8 cellular contexts compared by ENCODE assay signal in genomic region chr4:119629142-119629471, GRCh38. TPM values are rescaled to one million over a fixed set of nuclear protein-coding genes. Genes with fewer than 3 reads are reported as not detected.
DNase-seq lines count a peak whose midpoint lies in the region; ATAC-seq and TF ChIP-seq lines count a peak whose summit lies in the region.

No MANE protein-coding gene starts in this region.

- no peak for DNase-seq in AG09309 (ENCODE audit: low read depth)
- DNase-seq in breast epithelium (ENCODE audit: low spot score in 2 of 2): no peak
- no peak for DNase-seq in mesendoderm
- no peak for DNase-seq in NAMALWA (ENCODE audit: low spot score)
- no peak for DNase-seq in NCI-H1417 treated with DMSO at 0.1 percent for 48 hours (lab: John Stamatoyannopoulos, UW)
- DNase-seq in NCI-H2196 (lab: John Stamatoyannopoulos, UW; ENCODE audit: unreplicated experiment): no peak

- H3K9ac ChIP-seq in mesendoderm (ENCODE audit: low read length): peak overlapping the region; percentile 67

- no peak overlapping the region for H4K5ac ChIP-seq in mesendoderm (ENCODE audit: low read length)

- H3K27ac ChIP-seq in breast epithelium (peak overlapping the region; percentile 75 to 93), mesendoderm (ENCODE audit: low read depth, low read length) (no peak overlapping the region)

- H2BK15ac ChIP-seq in mesendoderm (replicated peaks; ENCODE audit: low read depth): no peak overlapping the region

- TF ChIP-seq POLR2A in breast epithelium (IDR thresholded peaks at IDR 0.05): no peak

- ATAC-seq in GM19438 (IDR thresholded peaks at IDR 0.05; ENCODE audit: low read depth, unreplicated experiment): peak; percentile 23
- peak; percentile 30 for ATAC-seq in HG03460 (IDR thresholded peaks at IDR 0.05; ENCODE audit: unreplicated experiment)

- H3K27me3 ChIP-seq in breast epithelium (no peaks in the 10 kb centered on the region), mesendoderm (ENCODE audit: insufficient read depth, low read length, poor library complexity) (no peaks in the 10 kb centered on the region)

- no peak for TF ChIP-seq CTCF in AG09309 (IDR thresholded peaks at IDR 0.05; ENCODE audit: control insufficient read depth, insufficient read depth, low read depth, low read length, missing control alignments)
- TF ChIP-seq CTCF in breast epithelium (IDR thresholded peaks at IDR 0.05): peak in 1 of 3 donors; percentile 3

- no peak overlapping the region for H3K23ac ChIP-seq in mesendoderm (ENCODE audit: low read length)

- H3K56ac ChIP-seq in mesendoderm (ENCODE audit: low read length): peak overlapping the region; percentile 91

- no peaks in the 10 kb centered on the region for H3K79me1 ChIP-seq in mesendoderm (ENCODE audit: low read length)

- no peak overlapping the region for H4K8ac ChIP-seq in mesendoderm (ENCODE audit: low read depth, low read length)

- no peak overlapping the region for H3K4ac ChIP-seq in mesendoderm (ENCODE audit: low read depth, low read length)

- H2AK5ac ChIP-seq in mesendoderm (ENCODE audit: low read length): no peak overlapping the region

- H3K79me2 ChIP-seq in mesendoderm (ENCODE audit: control insufficient read depth, insufficient read depth, low read length): peaks cover 2% of the 10 kb centered on the region

- no peak overlapping the region for H3K18ac ChIP-seq in mesendoderm (ENCODE audit: low read length)

- WGBS in mesendoderm (ENCODE audit: extremely low coverage, insufficient coverage, low lambda C conversion rate): no CpG with 5 or more reads among the region's 12 CpGs

- H2BK5ac ChIP-seq in mesendoderm (ENCODE audit: low read length): no peak overlapping the region

- H2BK120ac ChIP-seq in mesendoderm (ENCODE audit: low read depth, low read length): no peak overlapping the region

- no peaks in the 10 kb centered on the region for H3K4me1 ChIP-seq in breast epithelium
- H3K4me1 ChIP-seq in mesendoderm (ENCODE audit: control insufficient read depth, low read depth, low read length): no peaks in the 10 kb centered on the region

- H3K4me2 ChIP-seq in mesendoderm (ENCODE audit: low read length): peak overlapping the region; percentile 97

- intact Hi-C loops in breast epithelium (cut with DNase I; ENCODE audit: low total_unique reads): no loop called here

- H3K36me3 ChIP-seq in breast epithelium: no peaks in the 10 kb centered on the region
- no peaks in the 10 kb centered on the region for H3K36me3 ChIP-seq in mesendoderm (ENCODE audit: control insufficient read depth, insufficient read depth, low read length)

- H3K9me3 ChIP-seq in breast epithelium: no peaks in the 10 kb centered on the region

- peak overlapping the region; percentile 65 for H3K4me3 ChIP-seq in AG09309 (ENCODE audit: control insufficient read depth, low read depth, low read length)
- H3K4me3 ChIP-seq in breast epithelium: peak overlapping the region; percentile 72 to 89 (median 86)
- H3K4me3 ChIP-seq in mesendoderm (ENCODE audit: low read length): peak overlapping the region; percentile 58

RNA-seq across cellular contexts. Expression of gene PDE5A, which starts 0.5 kb away (rescaled TPM):
- 10 to 100 TPM in 2 of 3 donors, 1 to 10 TPM in 1; 7.5 to 49.8 (median 21.6) TPM for total RNA-seq in breast epithelium
- polyA plus RNA-seq in mesendoderm (2013, experiment 1 of 2): 10.5 TPM
- 9.2 TPM for polyA plus RNA-seq in mesendoderm (2013, experiment 2 of 2)
